ENCODE assay signal across 20 cellular contexts in genomic region chr11:123268118-123268517, GRCh38.
DNase-seq lines count a peak whose midpoint lies in the region; ATAC-seq and TF ChIP-seq lines count a peak whose summit lies in the region.
"Had no signal": no experiment of that assay in that cellular context is flagged by ENCODE, and none has a peak within 500 bp of the region (broad histone marks: within the 10 kb centered on the region; RNA-seq: fewer than 3 reads in every experiment).

No MANE protein-coding gene starts in this region.

- H3K4me2 ChIP-seq in BLaER1 treated with 17β-estradiol and CSF1 and Interleukin-3, amounts not matched to agents 10 nM and 100 nM = peak overlapping the region; percentile 66 to 98 (median 85)
- H3K4me2 ChIP-seq in GM23248 (ENCODE audit: unreplicated experiment) (no peak overlapping the region), fibroblast of lung (ENCODE audit: extremely low read depth, insufficient read depth, low read length) (peak overlapping the region; percentile 40)

- WGBS in GM23248 (ENCODE audit: low coverage in 1 of 2, low lambda C conversion rate in 2 of 2, missing lambda C conversion rate in 2 of 2), 2 experiments = 34 to 47% methylated on average over 9 of the region's 9 CpGs
- WGBS in adrenal gland, 4 donors = 76 to 84% (median 79%) methylated on average over 9 of the region's 9 CpGs

- in situ Hi-C loops in GM23248 (cut with MboI) = loop anchor here (25.0 kb wide), 1 partner anchor 381 kb away; the partner anchor contains the start of gene JHY

- no peaks in the 10 kb centered on the region for H3K36me3 ChIP-seq in BLaER1 treated with 17β-estradiol and CSF1 and Interleukin-3, amounts not matched to agents 10 nM and 100 nM
- no peaks in the 10 kb centered on the region for H3K36me3 ChIP-seq in GM23248 (ENCODE audit: low read depth)
- H3K36me3 ChIP-seq in fibroblast of lung (ENCODE audit: control insufficient read depth, insufficient read depth, low read length) = no peaks in the 10 kb centered on the region
- no peaks in the 10 kb centered on the region for H3K36me3 ChIP-seq in adrenal gland (replicated peaks in 1 of 2)
- H3K36me3 ChIP-seq: colonic mucosa, Peyer's patch had no signal

- H3F3A ChIP-seq in GM23248 (ENCODE audit: insufficient read depth) = peaks cover 14% of the 10 kb centered on the region

- no peak for TF ChIP-seq CTCF in fibroblast of lung (conservative IDR thresholded peaks at IDR 0.05 in 1 of 2, IDR thresholded peaks at IDR 0.05 in 1 of 2; ENCODE audit: low read depth in 1 of 2, low read length in 2 of 2)
- no peak for TF ChIP-seq CTCF in adrenal gland (IDR thresholded peaks at IDR 0.05)

- H3K27me3 ChIP-seq in BLaER1 treated with 17β-estradiol and CSF1 and Interleukin-3, amounts not matched to agents 10 nM and 100 nM = no peaks in the 10 kb centered on the region
- H3K27me3 ChIP-seq in GM23248 (replicated peaks; ENCODE audit: insufficient read depth) = no peaks in the 10 kb centered on the region
- peaks cover 5% of the 10 kb centered on the region for H3K27me3 ChIP-seq in fibroblast of lung (ENCODE audit: control insufficient read depth, insufficient read depth, low read length)
- no peaks in the 10 kb centered on the region for H3K27me3 ChIP-seq in adrenal gland
- H3K27me3 ChIP-seq: colonic mucosa, Peyer's patch had no signal

- H3K4me1 ChIP-seq in BLaER1 treated with 17β-estradiol and CSF1 and Interleukin-3, amounts not matched to agents 10 nM and 100 nM = peaks cover 35 to 61% (median 54%) of the 10 kb centered on the region in 10 experiments
- H3K4me1 ChIP-seq in GM23248 (ENCODE audit: insufficient read depth) (peaks cover 16% of the 10 kb centered on the region), fibroblast of lung (ENCODE audit: control insufficient read depth, extremely low read depth, insufficient read depth, low read length) (no peaks in the 10 kb centered on the region), adrenal gland (replicated peaks in 1 of 2) (peaks cover 0 to 6% of the 10 kb centered on the region in 2 donors)
- H3K4me1 ChIP-seq: colonic mucosa, Peyer's patch had no signal

- peak overlapping the region; percentile 29 to 70 (median 51); a peak in 19 of 22 replicates for H3K9ac ChIP-seq in BLaER1 treated with 17β-estradiol and CSF1 and Interleukin-3, amounts not matched to agents 10 nM and 100 nM
- no peak overlapping the region for H3K9ac ChIP-seq in GM23248
- H3K9ac ChIP-seq in fibroblast of lung (ENCODE audit: insufficient read depth, low read length) = no peak overlapping the region

- H3K9me3 ChIP-seq in BLaER1 treated with 17β-estradiol and CSF1 and Interleukin-3, amounts not matched to agents 10 nM and 100 nM (replicated peaks in 1 of 11) = peaks cover 0 to 3% (median 0%) of the 10 kb centered on the region in 11 experiments; a peak in 3 of 22 replicates
- H3K9me3 ChIP-seq in GM23248 (ENCODE audit: low read depth) = no peaks in the 10 kb centered on the region
- no peaks in the 10 kb centered on the region for H3K9me3 ChIP-seq in fibroblast of lung (ENCODE audit: control insufficient read depth, insufficient read depth, low read depth, low read length)
- H3K9me3 ChIP-seq in adrenal gland (replicated peaks in 1 of 3) = no peaks in the 10 kb centered on the region
- H3K9me3 ChIP-seq: colonic mucosa, Peyer's patch had no signal

- H3K4me3 ChIP-seq in BLaER1 treated with 17β-estradiol and CSF1 and Interleukin-3, amounts not matched to agents 10 nM and 100 nM = peak overlapping the region in 8 of 10 experiments; percentile 10 to 46 (median 36); a peak in 12 of 20 replicates
- H3K4me3 ChIP-seq in GM23248 (peak overlapping the region; percentile 42; the same call in 1 of the 2 replicates), fibroblast of lung (replicated peaks in 1 of 4; ENCODE audit: control extremely low read depth in 1 of 4, insufficient read depth in 1 of 4, low read depth in 3 of 4, low read length in 4 of 4) (no peak overlapping the region), adrenal gland (no peak overlapping the region)
- H3K4me3 ChIP-seq: colonic mucosa, Peyer's patch had no signal

- H3K79me2 ChIP-seq in GM23248 (ENCODE audit: insufficient read depth) (no peaks in the 10 kb centered on the region), fibroblast of lung (ENCODE audit: control insufficient read depth, insufficient read depth, low read length) (no peaks in the 10 kb centered on the region)

- intact Hi-C loops in adrenal gland (cut with DNase I) = no loop called here

- DNase-seq in GM23248 (peak; percentile 31), NCI-H69 (lab: John Stamatoyannopoulos, UW) (peak; percentile 75), fibroblast of lung (ENCODE audit: low read depth in 2 of 2) (no peak), adrenal gland (no peak), D341Med (ENCODE audit: low spot score) (no peak)
- DNase-seq: activated T-cell treated with anti-CD3 and anti-CD28 coated beads, Interleukin-2, amount 50 U/mL, for 72 hours; Calu3; colonic mucosa; foreskin melanocyte; GOT3; KBM-7; mesenchymal stem cell; natural killer cell; NCI-H526 treated with DMSO at 0.1 percent for 48 hours; Peyer's patch; stimulated activated CD4-positive, alpha-beta T cell treated with anti-CD3 and anti-CD28 coated beads, Interleukin-4, amount 100 ng/mL, for 4 hours had no signal

- peak overlapping the region in 10 of 11 experiments; percentile 24 to 97 (median 64); a peak in 19 of 22 replicates for H3K27ac ChIP-seq in BLaER1 treated with 17β-estradiol and CSF1 and Interleukin-3, amounts not matched to agents 10 nM and 100 nM
- H3K27ac ChIP-seq in GM23248 (no peak overlapping the region), fibroblast of lung (ENCODE audit: insufficient read depth, low read length) (no peak overlapping the region), adrenal gland (no peak overlapping the region)
- H3K27ac ChIP-seq: colonic mucosa, HL-60, Peyer's patch had no signal

- H4K20me1 ChIP-seq in BLaER1 treated with 17β-estradiol and CSF1 and Interleukin-3, amounts not matched to agents 10 nM and 100 nM = no peaks in the 10 kb centered on the region
- H4K20me1 ChIP-seq in GM23248 (ENCODE audit: insufficient read depth) = no peaks in the 10 kb centered on the region
- H4K20me1 ChIP-seq in fibroblast of lung (ENCODE audit: control insufficient read depth, extremely low read depth, insufficient read depth, low read length) = no peaks in the 10 kb centered on the region

- H3K9me2 ChIP-seq in GM23248 (ENCODE audit: insufficient read depth) = no peaks in the 10 kb centered on the region

- H2AFZ ChIP-seq in GM23248 (peak overlapping the region; percentile 74), fibroblast of lung (ENCODE audit: low read length) (no peak overlapping the region)

- no peak for TF ChIP-seq POLR2A in adrenal gland (IDR thresholded peaks at IDR 0.05)

- no peak for ATAC-seq in HG03442 (IDR thresholded peaks at IDR 0.05; ENCODE audit: unreplicated experiment)
- ATAC-seq: activated CD4-positive, CD25-positive, alpha-beta regulatory T cell treated with anti-CD3 and anti-CD28 coated beads, Interleukin-2, amount 50 U/mL, for 24 hours; activated T-cell treated with anti-CD3 and anti-CD28 coated beads, Interleukin-2, amount 50 U/mL, for 72 hours; natural killer cell had no signal

Comparison
In these comparisons a context has a peak if more than half of its experiments do, and no peak if none do; other contexts are left out.
1. H3K27ac ChIP-seq: peak in BLaER1 treated with 17β-estradiol and CSF1 and Interleukin-3, amounts not matched to agents 10 nM and 100 nM (10 of 11); none in GM23248 (single experiment), fibroblast of lung (single experiment) and adrenal gland (0 of 5).
2. H3K4me3 ChIP-seq: peak in BLaER1 treated with 17β-estradiol and CSF1 and Interleukin-3, amounts not matched to agents 10 nM and 100 nM (8 of 10) and GM23248 (single experiment); none in fibroblast of lung (0 of 4) and adrenal gland (0 of 4).
3. H3K9ac ChIP-seq: peak in BLaER1 treated with 17β-estradiol and CSF1 and Interleukin-3, amounts not matched to agents 10 nM and 100 nM (11 of 11); none in GM23248 (single experiment) and fibroblast of lung (single experiment).
4. DNase-seq: peak in GM23248 (single experiment) and NCI-H69 (single experiment); none in fibroblast of lung (0 of 2), adrenal gland (0 of 7) and D341Med (single experiment).